24 cellular contexts compared by ENCODE assay signal in the genomic region with DNA sequence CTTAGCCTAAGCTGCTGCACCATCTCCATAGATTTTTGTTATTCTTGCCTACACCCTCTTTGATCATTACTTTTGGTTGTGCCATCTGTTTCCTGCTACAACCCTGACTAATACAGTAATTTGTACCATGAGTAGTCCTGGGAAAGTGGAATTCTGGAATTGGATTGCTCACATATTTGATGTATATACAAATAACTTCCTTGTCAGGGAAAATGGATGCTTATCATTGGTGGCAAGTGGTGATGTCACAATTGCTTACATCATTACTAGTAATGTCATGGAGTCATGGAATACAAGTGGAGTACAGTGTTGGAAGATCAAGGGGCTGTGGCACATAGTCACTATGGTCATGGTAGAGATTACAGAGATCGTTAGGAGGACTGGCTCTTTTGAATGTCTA. TPM values are rescaled to one million over a fixed set of nuclear protein-coding genes. Genes with fewer than 3 reads are reported as not detected.
DNase-seq lines count a peak whose midpoint lies in the region; ATAC-seq, FAIRE-seq and TF ChIP-seq lines count a peak whose summit lies in the region.
"Had no signal": no experiment of that assay in that cellular context is flagged by ENCODE, and none has a peak within 500 bp of the region (broad histone marks: within the 10 kb centered on the region; RNA-seq: fewer than 3 reads in every experiment).

No MANE protein-coding gene starts in this region.

- H4K20me1 ChIP-seq in GM23338 (replicated peaks; ENCODE audit: insufficient read depth) (no peaks in the 10 kb centered on the region), astrocyte (ENCODE audit: insufficient read depth, low read length) (no peaks in the 10 kb centered on the region)

- H3K9me3 ChIP-seq in astrocyte (ENCODE audit: insufficient read depth, low read depth, low read length) = no peaks in the 10 kb centered on the region
- H3K9me3 ChIP-seq: HAP-1, left ventricle myocardium inferior, mucosa of descending colon, prostate gland had no signal

- TF ChIP-seq CTCF in GM23338 (conservative IDR thresholded peaks at IDR 0.05; ENCODE audit: low read depth in 2 of 2) = no peak
- no peak for TF ChIP-seq CTCF in astrocyte (IDR thresholded peaks at IDR 0.05; ENCODE audit: insufficient read depth, low read depth, low read length)
- no peak for TF ChIP-seq CTCF in fibroblast of pulmonary artery (IDR thresholded peaks at IDR 0.05; ENCODE audit: low read length, missing control alignments)

- DNase-seq in AG08395 (ENCODE audit: low spot score) (peak; percentile 7), GM23338 (ENCODE audit: low spot score) (no peak), astrocyte (ENCODE audit: low read depth) (peak; percentile 55), fibroblast of pulmonary artery (ENCODE audit: low read depth) (peak; percentile 46), ACHN (no peak), activated gamma-delta T cell (lab: John Stamatoyannopoulos, UW) (no peak), NCI-H1092 (lab: John Stamatoyannopoulos, UW) (no peak)
- DNase-seq: activated CD8-positive, alpha-beta T cell treated with anti-CD3 and anti-CD28 coated beads, Interleukin-2, amount 10 ng/mL, durations not matched to agents 7 days and 5 days; activated naive CD4-positive, alpha-beta T cell treated with anti-CD3 and anti-CD28 coated beads, Interleukin-2, amount 10 ng/mL, durations not matched to agents 7 days and 5 days; activated T-cell treated with anti-CD3 and anti-CD28 coated beads, Interleukin-2, amount 50 U/mL, for 4 hours; CD8-positive, alpha-beta T cell; left ventricle myocardium inferior; mucosa of descending colon; NCI-H2081 treated with DMSO at 0.1 percent for 48 hours; NCI-H510A treated with DMSO at 0.1 percent for 48 hours had no signal

- H3K36me3 Mint-ChIP-seq in GM23338 (ENCODE audit: low read depth) = peaks cover 14% of the 10 kb centered on the region
- H3K36me3 Mint-ChIP-seq in astrocyte (ENCODE audit: low read depth, unreplicated experiment) = peaks cover 4% of the 10 kb centered on the region

- H2AFZ ChIP-seq in GM23338 (no peak overlapping the region), astrocyte (ENCODE audit: low read depth, low read length) (no peak overlapping the region)
- H2AFZ ChIP-seq: neural progenitor cell had no signal

- no peak for ATAC-seq in GM23338
- ATAC-seq in GM18873 (IDR thresholded peaks at IDR 0.05; ENCODE audit: low FRiP score, unreplicated experiment) = no peak
- ATAC-seq: activated CD4-positive, CD25-positive, alpha-beta regulatory T cell treated with anti-CD3 and anti-CD28 coated beads, Interleukin-2, amount 50 U/mL, for 24 hours; activated CD8-positive, alpha-beta T cell treated with anti-CD3 and anti-CD28 coated beads, Interleukin-2, amount 10 ng/mL, durations not matched to agents 7 days and 5 days; activated T-cell treated with anti-CD3 and anti-CD28 coated beads, Interleukin-2, amount 50 U/mL, for 4 hours; CD8-positive, alpha-beta T cell; K562; mucosa of descending colon had no signal

- H3K27ac Mint-ChIP-seq in GM23338 (no peak overlapping the region), astrocyte (ENCODE audit: unreplicated experiment) (peak overlapping the region; percentile 1)
- H3K27ac Mint-ChIP-seq: activated CD8-positive, alpha-beta T cell treated with anti-CD3 and anti-CD28 coated beads, Interleukin-2, amount 10 ng/mL, durations not matched to agents 7 days and 5 days; activated naive CD4-positive, alpha-beta T cell treated with anti-CD3 and anti-CD28 coated beads, Interleukin-2, amount 10 ng/mL, durations not matched to agents 7 days and 5 days; brain; CD8-positive, alpha-beta T cell; neural progenitor cell had no signal

- H3K27ac ChIP-seq in GM23338 (ENCODE audit: low read depth) (no peak overlapping the region), astrocyte (ENCODE audit: low read depth, low read length) (no peak overlapping the region)
- H3K27ac ChIP-seq: epithelial cell of prostate, left ventricle myocardium inferior, neural progenitor cell, prostate gland, RWPE1 had no signal

- H3K27me3 ChIP-seq in GM23338 (ENCODE audit: insufficient read depth) = no peaks in the 10 kb centered on the region
- no peaks in the 10 kb centered on the region for H3K27me3 ChIP-seq in astrocyte (ENCODE audit: insufficient read depth, low read length)
- H3K27me3 ChIP-seq: neural progenitor cell had no signal

- H3F3A ChIP-seq in GM23338 (replicated peaks; ENCODE audit: low read depth) = no peaks in the 10 kb centered on the region

- H3K4me3 ChIP-seq in GM23338 = no peak overlapping the region
- no peak overlapping the region for H3K4me3 ChIP-seq in astrocyte (ENCODE audit: insufficient read depth, low read depth, low read length)
- no peak overlapping the region for H3K4me3 ChIP-seq in fibroblast of pulmonary artery (replicated peaks; ENCODE audit: low read depth, low read length)
- H3K4me3 ChIP-seq: HAP-1, K562, left ventricle myocardium inferior, mucosa of descending colon, neural progenitor cell, prostate gland had no signal

- H3K9me3 Mint-ChIP-seq in GM23338 = no peaks in the 10 kb centered on the region
- no peaks in the 10 kb centered on the region for H3K9me3 Mint-ChIP-seq in astrocyte (ENCODE audit: unreplicated experiment)
- H3K9me3 Mint-ChIP-seq: activated naive CD4-positive, alpha-beta T cell treated with anti-CD3 and anti-CD28 coated beads, Interleukin-2, amount 10 ng/mL, durations not matched to agents 7 days and 5 days; brain; CD8-positive, alpha-beta T cell; neural progenitor cell had no signal

- peaks cover 10% of the 10 kb centered on the region for H3K36me3 ChIP-seq in GM23338 (ENCODE audit: insufficient read depth)
- peaks cover 6% of the 10 kb centered on the region for H3K36me3 ChIP-seq in astrocyte (ENCODE audit: insufficient read depth, low read length)
- H3K36me3 ChIP-seq: prostate gland had no signal

- peaks cover 13% of the 10 kb centered on the region for H3K4me1 ChIP-seq in GM23338 (ENCODE audit: insufficient read depth)
- H3K4me1 ChIP-seq in astrocyte (ENCODE audit: insufficient read depth, low read length) = no peaks in the 10 kb centered on the region
- H3K4me1 ChIP-seq: HAP-1, left ventricle myocardium inferior, neural progenitor cell, prostate gland had no signal

- H3K4me3 Mint-ChIP-seq in GM23338 (no peak overlapping the region), astrocyte (ENCODE audit: unreplicated experiment) (no peak overlapping the region)
- H3K4me3 Mint-ChIP-seq: activated CD8-positive, alpha-beta T cell treated with anti-CD3 and anti-CD28 coated beads, Interleukin-2, amount 10 ng/mL, durations not matched to agents 7 days and 5 days; activated naive CD4-positive, alpha-beta T cell treated with anti-CD3 and anti-CD28 coated beads, Interleukin-2, amount 10 ng/mL, durations not matched to agents 7 days and 5 days; activated T-cell treated with anti-CD3 and anti-CD28 coated beads, Interleukin-2, amount 50 U/mL, for 4 hours; brain; CD8-positive, alpha-beta T cell; neural progenitor cell had no signal

- H3K4me1 Mint-ChIP-seq in GM23338 = peaks cover 15% of the 10 kb centered on the region; the same call in 2 of the 3 replicates
- peaks cover 3% of the 10 kb centered on the region for H3K4me1 Mint-ChIP-seq in astrocyte (ENCODE audit: low read depth, unreplicated experiment)
- H3K4me1 Mint-ChIP-seq: activated naive CD4-positive, alpha-beta T cell treated with anti-CD3 and anti-CD28 coated beads, Interleukin-2, amount 10 ng/mL, durations not matched to agents 7 days and 5 days; brain; neural progenitor cell had no signal

- peaks cover 11% of the 10 kb centered on the region; the same call in 1 of the 2 replicates for H3K9me2 ChIP-seq in GM23338 (ENCODE audit: insufficient read depth)

- H3K4me2 ChIP-seq in GM23338 (peak overlapping the region; percentile 50; the same call in 1 of the 2 replicates), astrocyte (ENCODE audit: low read length) (no peak overlapping the region)
- H3K4me2 ChIP-seq: neural progenitor cell had no signal

- H3K79me2 ChIP-seq in GM23338 (replicated peaks; ENCODE audit: insufficient read depth) = no peaks in the 10 kb centered on the region
- no peaks in the 10 kb centered on the region for H3K79me2 ChIP-seq in astrocyte (ENCODE audit: insufficient read depth, low read length)

- no peaks in the 10 kb centered on the region for H3K27me3 Mint-ChIP-seq in GM23338 (ENCODE audit: insufficient read depth, low read depth, poor library complexity)
- no peaks in the 10 kb centered on the region for H3K27me3 Mint-ChIP-seq in astrocyte (ENCODE audit: low read depth, unreplicated experiment)
- H3K27me3 Mint-ChIP-seq: activated naive CD4-positive, alpha-beta T cell treated with anti-CD3 and anti-CD28 coated beads, Interleukin-2, amount 10 ng/mL, durations not matched to agents 7 days and 5 days; brain had no signal

- in situ Hi-C loops in ACHN (cut with HindIII; ENCODE audit: low pct_ligation_motif_present, low pct_unique_long_range_greater_than_20kb, low sequenced_read_pairs) = no loop called here

- FAIRE-seq in astrocyte (lab: Jason Lieb, UNC) = no peak
- FAIRE-seq: K562 had no signal

- no peak overlapping the region for H3K9ac ChIP-seq in astrocyte (ENCODE audit: low read length)
- H3K9ac ChIP-seq: neural progenitor cell had no signal

TF ChIP-seq in GM23338, 12 proteins besides CTCF, POLR2A, EP300 and RAD21 (continues in another document):
- no peak for TF ChIP-seq EZH2 (IDR thresholded peaks at IDR 0.05; ENCODE audit: low read depth, unreplicated experiment)

RNA-seq across cellular contexts. Expression of a gene that starts 24.3 kb away (rescaled TPM):
- 57.4 and 62.3 TPM in 2 replicates for total RNA-seq in GM23338 (2014; rRNA removed; shearing (Covaris generic))
- polyA plus RNA-seq in GM23338 (2016; fragmentation: Nextera tagmentation; extraction: Ambion mirVana) = 38.8 and 49.0 TPM in 2 replicates
- 61.0 and 61.6 TPM in 2 replicates for total RNA-seq in astrocyte

RNA-seq across cellular contexts. Expression of a gene that starts 24.6 kb away (rescaled TPM):
- total RNA-seq in GM23338 (2014; rRNA removed; shearing (Covaris generic)) = 1.8 and 1.9 TPM in 2 replicates
- 13.7 TPM in 2 replicates for polyA plus RNA-seq in GM23338 (2016; fragmentation: Nextera tagmentation; extraction: Ambion mirVana)
- total RNA-seq in astrocyte = 4.7 and 5.2 TPM in 2 replicates

Comparison
In these comparisons a context has a peak if more than half of its experiments do, and no peak if none do; other contexts are left out.
1. DNase-seq: peak in AG08395 (single experiment), astrocyte (single experiment) and fibroblast of pulmonary artery (single experiment); none in GM23338 (single experiment), ACHN (single experiment), activated gamma-delta T cell (single experiment) and NCI-H1092 (single experiment).